9 cellular contexts compared by ENCODE assay signal in the genomic region with DNA sequence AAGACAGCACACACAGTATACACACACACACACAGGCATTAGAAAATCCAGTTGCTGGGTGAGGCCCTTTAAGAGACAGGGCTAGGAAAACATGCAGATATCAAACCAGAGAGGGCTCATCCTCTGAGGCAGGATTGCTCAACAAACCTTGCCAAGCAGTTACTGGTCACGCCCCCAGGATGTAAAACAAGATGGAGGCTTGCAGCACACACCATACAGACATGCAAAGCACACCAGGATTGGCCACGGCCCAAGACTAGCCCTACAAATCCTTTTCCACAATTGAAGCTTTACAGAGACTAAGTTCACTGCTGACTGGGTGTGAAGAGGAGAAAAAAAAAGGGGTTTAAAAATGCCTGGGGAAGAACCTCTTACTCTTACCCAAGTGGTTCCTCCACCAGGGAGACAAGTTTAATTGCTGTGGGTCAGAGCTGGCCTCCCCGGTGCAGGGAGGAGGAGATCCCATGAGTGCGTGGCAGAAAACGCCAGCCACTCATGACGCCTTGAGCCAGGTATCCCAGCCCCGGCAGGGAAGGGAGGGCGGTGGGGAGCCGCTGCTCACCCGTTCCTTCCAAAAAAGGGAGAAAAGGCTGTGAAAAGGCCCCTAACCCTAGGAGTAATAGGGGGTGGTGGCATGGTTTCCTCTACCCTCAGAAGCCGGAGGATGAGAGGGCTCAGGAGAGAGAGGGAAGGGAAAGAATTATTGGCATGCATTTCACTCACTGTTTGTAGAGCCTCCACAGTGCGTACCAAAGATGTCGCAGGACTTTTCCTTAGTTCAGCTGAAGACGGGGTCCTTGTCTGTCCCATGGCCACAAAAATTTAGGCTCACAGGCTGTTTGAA.
DNase-seq lines count a peak whose midpoint lies in the region; ATAC-seq and TF ChIP-seq lines count a peak whose summit lies in the region.
"Had no signal": no experiment of that assay in that cellular context is flagged by ENCODE, and none has a peak within 500 bp of the region (broad histone marks: within the 10 kb centered on the region; RNA-seq: fewer than 3 reads in every experiment).

No MANE protein-coding gene starts in this region.

- ATAC-seq in HG02852 (IDR thresholded peaks at IDR 0.05; ENCODE audit: unreplicated experiment), result no peak
- ATAC-seq: gastrocnemius medialis had no signal

- no peaks in the 10 kb centered on the region for H3K4me1 ChIP-seq in skeletal muscle tissue (ENCODE audit: control insufficient read depth in 3 of 3, insufficient read depth in 3 of 3, low read length in 3 of 3)
- H3K4me1 ChIP-seq: gastrocnemius medialis had no signal

- DNase-seq in HFF-Myc (ENCODE audit: extremely low read depth, low read depth) (peak; percentile 0), RPMI7951 (ENCODE audit: low read depth) (peak; percentile 75), fibroblast of the aortic adventitia (ENCODE audit: low read depth) (peak; percentile 60), DMS153 (lab: John Stamatoyannopoulos, UW) (no peak), activated gamma-delta T cell treated with Interleukin-2 at 50 U/mL for 16 hours (no peak), COLO668 (lab: John Stamatoyannopoulos, UW; ENCODE audit: unreplicated experiment) (no peak)

- no peaks in the 10 kb centered on the region for H3K36me3 ChIP-seq in skeletal muscle tissue (ENCODE audit: control insufficient read depth in 3 of 3, insufficient read depth in 3 of 3, low read length in 3 of 3)
- H3K36me3 ChIP-seq: gastrocnemius medialis had no signal

- no peaks in the 10 kb centered on the region for H3K9me3 ChIP-seq in skeletal muscle tissue (ENCODE audit: control insufficient read depth in 3 of 3, low read length in 3 of 3)
- H3K9me3 ChIP-seq: gastrocnemius medialis had no signal

- no peak overlapping the region for H3K27ac ChIP-seq in skeletal muscle tissue (ENCODE audit: low read depth, low read length)

- no peak overlapping the region for H3K4me3 ChIP-seq in HFF-Myc (replicated peaks; ENCODE audit: low read depth, low read length)
- H3K4me3 ChIP-seq in fibroblast of the aortic adventitia (ENCODE audit: low read depth, low read length), result peak overlapping the region; percentile 51
- H3K4me3 ChIP-seq in skeletal muscle tissue (ENCODE audit: low read length in 3 of 3), result peak overlapping the region in 2 of 3 donors; percentile 41 to 61

- TF ChIP-seq CTCF in HFF-Myc (IDR thresholded peaks at IDR 0.05; ENCODE audit: low read depth, low read length, missing control alignments) (no peak), fibroblast of the aortic adventitia (IDR thresholded peaks at IDR 0.05; ENCODE audit: insufficient read depth, low read length) (no peak)

- H3K9ac ChIP-seq in skeletal muscle tissue (ENCODE audit: low read depth in 1 of 3, low read length in 3 of 3), result peak overlapping the region in 2 of 3 donors; percentile 4 to 30

- H3K27me3 ChIP-seq in skeletal muscle tissue (ENCODE audit: control insufficient read depth in 3 of 3, insufficient read depth in 3 of 3, low read length in 3 of 3), result no peaks in the 10 kb centered on the region
- H3K27me3 ChIP-seq: gastrocnemius medialis had no signal

Comparison
In these comparisons a context has a peak if more than half of its experiments do, and no peak if none do; other contexts are left out.
1. DNase-seq: peak in HFF-Myc (single experiment), RPMI7951 (single experiment) and fibroblast of the aortic adventitia (single experiment); none in DMS153 (single experiment), activated gamma-delta T cell treated with Interleukin-2 at 50 U/mL for 16 hours (single experiment) and COLO668 (single experiment).